Comparison of ENCODE assay signal across 15 cellular contexts in the genomic region with DNA sequence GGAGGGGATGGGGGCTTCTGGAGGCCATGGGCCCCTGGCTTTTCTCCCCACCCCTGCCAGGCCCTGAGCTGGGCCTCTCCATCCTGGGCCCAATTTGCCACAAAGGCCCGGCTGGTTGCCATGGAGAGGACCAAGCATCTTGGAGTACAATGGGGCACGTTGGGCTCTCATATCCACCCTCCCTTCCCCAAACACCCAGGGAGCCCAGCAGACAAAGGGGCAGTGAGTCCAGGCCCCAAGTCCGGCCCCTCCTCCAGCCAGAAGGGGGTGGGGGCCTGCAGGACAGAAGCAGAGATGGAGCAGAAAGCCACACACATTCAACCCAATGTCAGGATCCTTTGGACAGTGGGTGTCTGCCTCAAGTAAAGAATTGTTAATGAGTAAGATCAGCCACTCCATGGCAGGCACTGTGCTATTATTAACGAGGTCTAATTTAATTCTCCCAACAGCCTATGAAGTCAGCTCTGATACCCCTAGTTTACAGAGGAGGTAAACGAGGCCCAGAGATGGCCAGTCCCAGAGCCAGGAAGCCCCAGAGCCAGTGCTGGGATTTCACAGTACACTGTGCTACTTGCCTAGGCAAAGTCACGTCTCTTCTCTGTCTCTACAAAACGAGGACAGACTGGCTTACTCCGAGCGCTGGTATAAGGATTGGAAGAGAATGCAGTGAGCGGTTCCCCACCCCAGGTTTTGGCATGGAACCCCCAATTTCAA. TPM values are rescaled to one million over a fixed set of nuclear protein-coding genes. Genes with fewer than 3 reads are reported as not detected.
DNase-seq lines count a peak whose midpoint lies in the region; ATAC-seq and TF ChIP-seq lines count a peak whose summit lies in the region.
"Had no signal": no experiment of that assay in that cellular context is flagged by ENCODE, and none has a peak within 500 bp of the region (broad histone marks: within the 10 kb centered on the region; RNA-seq: fewer than 3 reads in every experiment).

No MANE protein-coding gene starts in this region.

- no peaks in the 10 kb centered on the region for H3K9me3 Mint-ChIP-seq in CD8-positive, alpha-beta T cell

- TF ChIP-seq POLR2A in gastroesophageal sphincter (IDR thresholded peaks at IDR 0.05): no peak

- POLR2A ChIA-PET in CD8-positive, alpha-beta T cell (lab: Charles Lee): interaction anchor here (0.7 kb wide), 1 partner anchor 66 kb away, joined by 6 read pairs; no protein-coding TSS in a partner anchor

- H3K4me1 Mint-ChIP-seq in CD8-positive, alpha-beta T cell (ENCODE audit: low read depth): peaks cover 12% of the 10 kb centered on the region

- H3K9me3 ChIP-seq in CD8-positive, alpha-beta T cell (ENCODE audit: low read length): no peaks in the 10 kb centered on the region
- H3K9me3 ChIP-seq in HUES64 (ENCODE audit: insufficient read depth, low read depth, low read length): no peaks in the 10 kb centered on the region
- no peaks in the 10 kb centered on the region for H3K9me3 ChIP-seq in gastroesophageal sphincter
- H3K9me3 ChIP-seq: BE2C, prostate gland had no signal

- H3K36me3 ChIP-seq in CD8-positive, alpha-beta T cell (ENCODE audit: insufficient read depth, low read length): no peaks in the 10 kb centered on the region
- no peaks in the 10 kb centered on the region for H3K36me3 ChIP-seq in HUES64 (ENCODE audit: insufficient read depth, low read length)
- H3K36me3 ChIP-seq in gastroesophageal sphincter: no peaks in the 10 kb centered on the region
- H3K36me3 ChIP-seq: BE2C, brain microvascular endothelial cell, prostate gland had no signal

- peaks cover 2% of the 10 kb centered on the region for H3K27me3 Mint-ChIP-seq in CD8-positive, alpha-beta T cell (ENCODE audit: low read depth)

- no peak overlapping the region for H3K4me3 ChIP-seq in CD8-positive, alpha-beta T cell (ENCODE audit: low read depth, low read length)
- H3K4me3 ChIP-seq in HUES64 (ENCODE audit: low read length) (peak overlapping the region; percentile 22; the same call in 1 of the 2 replicates), gastroesophageal sphincter (no peak overlapping the region)
- H3K4me3 ChIP-seq: prostate gland had no signal

- peaks cover 13% of the 10 kb centered on the region for H3K4me1 ChIP-seq in CD8-positive, alpha-beta T cell (ENCODE audit: insufficient read depth, low read length)
- peaks cover 43% of the 10 kb centered on the region for H3K4me1 ChIP-seq in HUES64 (ENCODE audit: insufficient read depth, low read length)
- peaks cover 0 to 18% (median 2%) of the 10 kb centered on the region in 3 donors for H3K4me1 ChIP-seq in gastroesophageal sphincter
- H3K4me1 ChIP-seq: prostate gland had no signal

- H3K27ac Mint-ChIP-seq in CD8-positive, alpha-beta T cell: peak overlapping the region; percentile 14

- no peak for TF ChIP-seq EP300 in gastroesophageal sphincter (IDR thresholded peaks at IDR 0.05)

- DNase-seq in CD8-positive, alpha-beta T cell: no peak
- DNase-seq in head of caudate nucleus: peak; percentile 63 to 95 (median 85)
- peak in 54 of 56 donors; percentile 19 to 92 (median 75) for DNase-seq in nucleus accumbens (lab: John Stamatoyannopoulos, UW)
- DNase-seq: activated effector memory CD4-positive, alpha-beta T cell treated with Interleukin-2 at 50 U/mL for 16 hours; BE2C; brain microvascular endothelial cell; DND-41; effector memory CD4-positive, alpha-beta T cell had no signal

- intact Hi-C loops in CD8-positive, alpha-beta T cell (cut with DNase I, micrococcal nuclease): loop anchor here in 1 of 2 experiments (10.0 kb wide), 1 partner anchor 894 kb away; no protein-coding TSS in a partner anchor
- intact Hi-C loops in head of caudate nucleus (cut with DNase I): no loop called here

- WGBS in HUES64: 44% methylated on average over 10 of the region's 10 CpGs
- WGBS in gastroesophageal sphincter (ENCODE audit: low coverage in 1 of 2), 2 donors: 70 to 77% methylated on average over 5 to 10 of the region's 10 CpGs

- peak overlapping the region; percentile 37; the same call in 1 of the 2 replicates for H3K9ac ChIP-seq in HUES64 (ENCODE audit: low read depth, low read length)

- H3K27me3 ChIP-seq in CD8-positive, alpha-beta T cell (ENCODE audit: insufficient read depth, low read length): no peaks in the 10 kb centered on the region
- H3K27me3 ChIP-seq in HUES64 (ENCODE audit: insufficient read depth, low read length): peaks cover 4% of the 10 kb centered on the region; the same call in 1 of the 2 replicates
- peaks cover 33% of the 10 kb centered on the region for H3K27me3 ChIP-seq in gastroesophageal sphincter
- H3K27me3 ChIP-seq: BE2C had no signal

- H3K27ac ChIP-seq in CD8-positive, alpha-beta T cell (ENCODE audit: low read depth, low read length): no peak overlapping the region
- peak overlapping the region; percentile 70 for H3K27ac ChIP-seq in HUES64 (ENCODE audit: low read depth, low read length)
- no peak overlapping the region for H3K27ac ChIP-seq in gastroesophageal sphincter
- H3K27ac ChIP-seq: brain microvascular endothelial cell, prostate gland had no signal

- CTCF ChIA-PET in CD8-positive, alpha-beta T cell (lab: Charles Lee): interaction anchor here (1.5 kb wide), 1 partner anchor 9 kb away, joined by 7 read pairs; no protein-coding TSS in a partner anchor

- no peak for TF ChIP-seq CTCF in CD8-positive, alpha-beta T cell (IDR thresholded peaks at IDR 0.05)
- TF ChIP-seq CTCF in gastroesophageal sphincter (IDR thresholded peaks at IDR 0.05): no peak

- ATAC-seq in CD8-positive, alpha-beta T cell: no peak
- ATAC-seq in GM18873 (IDR thresholded peaks at IDR 0.05; ENCODE audit: low FRiP score, unreplicated experiment) (no peak), gastroesophageal sphincter (no peak), GM18517 (IDR thresholded peaks at IDR 0.05; ENCODE audit: unreplicated experiment) (no peak)

- no peaks in the 10 kb centered on the region for H3K36me3 Mint-ChIP-seq in CD8-positive, alpha-beta T cell

- no peak overlapping the region for H3K4me3 Mint-ChIP-seq in CD8-positive, alpha-beta T cell

RNA-seq across cellular contexts. Expression of a gene that starts 2.3 kb away (rescaled TPM):
- not detected for total RNA-seq in CD8-positive, alpha-beta T cell
- polyA plus RNA-seq in HUES64 (2013, experiment 1 of 2): 11.7 TPM
- 15.0 TPM for polyA plus RNA-seq in HUES64 (2013, experiment 2 of 2)
- total RNA-seq in gastroesophageal sphincter: not detected
- total RNA-seq: mononuclear cell, SK-MEL-5 had no signal

Comparison
In these comparisons a context has a peak if more than half of its experiments do, and no peak if none do; other contexts are left out.
1. DNase-seq: peak in head of caudate nucleus (42 of 42) and nucleus accumbens (54 of 56); none in CD8-positive, alpha-beta T cell (0 of 7).